ENCODE assay signal across 8 cellular contexts in the genomic region with DNA sequence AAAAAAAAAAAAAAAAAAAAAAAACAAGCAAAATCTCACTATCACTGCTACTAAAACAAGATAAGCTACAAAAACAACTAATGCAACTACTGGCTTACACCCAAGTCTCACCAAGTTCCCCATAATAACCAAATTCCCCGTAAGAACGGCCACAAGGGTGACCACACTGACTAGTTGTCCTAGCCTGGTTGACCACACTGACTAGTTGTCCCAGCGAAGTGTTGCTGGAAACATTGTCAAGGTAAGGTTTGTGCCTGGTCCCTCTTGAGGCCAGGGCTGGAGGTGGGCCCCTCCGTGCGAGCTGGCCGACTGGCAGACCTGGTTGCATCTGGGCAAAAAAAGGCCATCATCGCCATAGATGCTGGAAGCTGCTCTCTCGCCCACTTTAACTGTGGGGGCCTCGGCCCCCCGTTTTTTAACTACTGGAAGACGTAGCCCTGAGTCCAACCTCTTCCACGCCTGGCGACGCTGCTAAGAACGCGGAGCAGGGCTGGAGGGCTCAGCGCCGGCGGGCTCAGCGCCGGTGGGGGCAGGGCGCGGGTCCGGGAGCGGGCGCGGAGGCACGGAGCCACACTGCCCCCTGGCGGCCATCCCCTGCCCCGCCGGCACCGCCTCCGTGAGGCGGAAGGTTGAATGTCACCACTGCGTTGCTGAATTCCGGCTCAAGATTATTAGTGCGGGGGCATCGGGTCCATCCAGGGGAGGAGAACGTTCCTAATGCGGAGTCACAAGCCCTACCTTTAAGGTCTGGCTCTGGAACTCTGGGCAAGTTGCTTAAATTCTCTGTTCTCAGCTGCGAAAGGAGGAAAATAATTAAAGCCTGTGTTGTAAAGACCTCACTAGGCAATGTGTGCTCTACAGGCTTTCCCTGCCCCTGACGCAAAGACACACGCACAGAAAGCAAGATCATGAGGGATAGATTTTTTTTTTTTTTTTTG.
DNase-seq lines count a peak whose midpoint lies in the region; ATAC-seq and TF ChIP-seq lines count a peak whose summit lies in the region.

No MANE protein-coding gene starts in this region.

- H3K9me3 Mint-ChIP-seq in activated CD4-positive, alpha-beta T cell treated with anti-CD3 and anti-CD28 coated beads, Interleukin-2, amount 10 ng/mL, durations not matched to agents 24 days and 14 days, result no peaks in the 10 kb centered on the region

- no peaks in the 10 kb centered on the region for H3K36me3 Mint-ChIP-seq in activated CD4-positive, alpha-beta T cell treated with anti-CD3 and anti-CD28 coated beads, Interleukin-2, amount 10 ng/mL, durations not matched to agents 24 days and 14 days (ENCODE audit: low read depth)

- intact Hi-C loops in activated CD4-positive, alpha-beta T cell treated with anti-CD3 and anti-CD28 coated beads, Interleukin-2, amount 10 ng/mL, durations not matched to agents 24 days and 14 days (cut with micrococcal nuclease), result loop anchor here (1.0 to 10.0 kb wide), 9 partner anchors 203 to 1549 kb away; partner anchors contain the start of gene ERCC6L2
- intact Hi-C loops in colonic mucosa (cut with DNase I), result loop anchor here (5.0 to 10.0 kb wide), 3 partner anchors 41 to 703 kb away; partner anchors contain the start of gene PTCH1

- peak overlapping the region; percentile 39 for H3K4me3 ChIP-seq in colonic mucosa

- H3K9ac ChIP-seq in colonic mucosa (ENCODE audit: low read depth in 2 of 2, low read length in 2 of 2), result peak overlapping the region in 1 of 2 donors; percentile 59

- peak overlapping the region; percentile 44 for H3K27ac ChIP-seq in colonic mucosa

- H3K27me3 ChIP-seq in colonic mucosa, result no peaks in the 10 kb centered on the region

- no peaks in the 10 kb centered on the region for H3K9me3 ChIP-seq in colonic mucosa

- TF ChIP-seq CTCF in GM13976 (IDR thresholded peaks at IDR 0.05; ENCODE audit: borderline replicate concordance, control extremely low read depth, extremely low read depth, insufficient read depth, missing control alignments) (peak; percentile 93), colonic mucosa (IDR thresholded peaks at IDR 0.05) (peak; percentile 98)

- peak overlapping the region; percentile 83 for H3K4me3 Mint-ChIP-seq in activated CD4-positive, alpha-beta T cell treated with anti-CD3 and anti-CD28 coated beads, Interleukin-2, amount 10 ng/mL, durations not matched to agents 24 days and 14 days

- no peaks in the 10 kb centered on the region for H3K36me3 ChIP-seq in colonic mucosa

- peak overlapping the region; percentile 53 for H3K27ac Mint-ChIP-seq in activated CD4-positive, alpha-beta T cell treated with anti-CD3 and anti-CD28 coated beads, Interleukin-2, amount 10 ng/mL, durations not matched to agents 24 days and 14 days

- peak; percentile 71 for ATAC-seq in HG03039 (IDR thresholded peaks at IDR 0.05; ENCODE audit: unreplicated experiment)
- ATAC-seq in left lobe of liver, result peak; percentile 97

- H3K27me3 Mint-ChIP-seq in activated CD4-positive, alpha-beta T cell treated with anti-CD3 and anti-CD28 coated beads, Interleukin-2, amount 10 ng/mL, durations not matched to agents 24 days and 14 days, result peaks cover 51% of the 10 kb centered on the region

- in situ Hi-C loops in GM13976 (cut with MboI; ENCODE audit: low sequenced_read_pairs, unreplicated experiment), result no loop called here

- DNase-seq in GM13976 (ENCODE audit: low spot score), result peak; percentile 90
- peak; percentile 34 for DNase-seq in NCI-H345 treated with DMSO at 0.1 percent for 48 hours (lab: John Stamatoyannopoulos, UW; ENCODE audit: unreplicated experiment)
- peak; percentile 94 for DNase-seq in activated CD4-positive, alpha-beta T cell treated with anti-CD3 and anti-CD28 coated beads, Interleukin-2, amount 10 ng/mL, durations not matched to agents 24 days and 14 days
- DNase-seq in colonic mucosa, result peak; percentile 79
- DNase-seq in left lobe of liver (ENCODE audit: low spot score), result peak; percentile 77
- peak; percentile 74 for DNase-seq in stimulated activated CD4-positive, alpha-beta T cell treated with anti-CD3 and anti-CD28 coated beads, Interleukin-1b, Interleukin-23, amount 100 ng/mL, for 48 hours
- DNase-seq in NCI-H446 treated with DMSO at 0.1 percent for 48 hours (lab: John Stamatoyannopoulos, UW), result no peak

- peaks cover 8% of the 10 kb centered on the region for H3K4me1 ChIP-seq in colonic mucosa

- H3K4me1 Mint-ChIP-seq in activated CD4-positive, alpha-beta T cell treated with anti-CD3 and anti-CD28 coated beads, Interleukin-2, amount 10 ng/mL, durations not matched to agents 24 days and 14 days, result peaks cover 8% of the 10 kb centered on the region
